In genomic region chr16:88951501-88951900, GRCh38 we compare ENCODE assay signal across 2 cellular contexts.
A peak's percentile ranks its signal among the peaks of the same experiment; 100 is the strongest.
TF ChIP-seq lines count a peak whose summit lies in the region.

No MANE protein-coding gene starts in this region.

TF ChIP-seq in HepG2, 621 proteins besides CTCF, POLR2A, EP300 and RAD21:
- TF ChIP-seq ZNF749 (CRISPR knock-in tag; IDR thresholded peaks at IDR 0.05; ENCODE audit: borderline replicate concordance) (no peak), RARG (CRISPR knock-in tag; IDR thresholded peaks at IDR 0.05; ENCODE audit: low read depth) (no peak), ZBTB10 (CRISPR knock-in tag; IDR thresholded peaks at IDR 0.05; ENCODE audit: borderline replicate concordance) (no peak), NFYC (CRISPR knock-in tag; IDR thresholded peaks at IDR 0.05) (peak; percentile 41; the same call in 1 of the 2 replicates), ZMYM3 (CRISPR knock-in tag; IDR thresholded peaks at IDR 0.05) (no peak), TOE1 (CRISPR knock-in tag; IDR thresholded peaks at IDR 0.05) (no peak), DNMT1 (CRISPR knock-in tag; IDR thresholded peaks at IDR 0.05) (no peak), NFYB (CRISPR knock-in tag; IDR thresholded peaks at IDR 0.05) (peak; percentile 31; the same call in 1 of the 2 replicates), ZNF232 (CRISPR knock-in tag; IDR thresholded peaks at IDR 0.05; ENCODE audit: borderline replicate concordance) (no peak), HNRNPH1 (optimal IDR thresholded peaks at IDR 0.05; ENCODE audit: low read depth, low read length) (no peak), SPEN (CRISPR knock-in tag; IDR thresholded peaks at IDR 0.05; ENCODE audit: low read depth) (no peak), ZNF160 (CRISPR knock-in tag; IDR thresholded peaks at IDR 0.05) (no peak)
- TF ChIP-seq, protein P1, sequence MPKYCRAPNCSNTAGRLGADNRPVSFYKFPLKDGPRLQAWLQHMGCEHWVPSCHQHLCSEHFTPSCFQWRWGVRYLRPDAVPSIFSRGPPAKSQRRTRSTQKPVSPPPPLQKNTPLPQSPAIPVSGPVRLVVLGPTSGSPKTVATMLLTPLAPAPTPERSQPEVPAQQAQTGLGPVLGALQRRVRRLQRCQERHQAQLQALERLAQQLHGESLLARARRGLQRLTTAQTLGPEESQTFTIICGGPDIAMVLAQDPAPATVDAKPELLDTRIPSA (CRISPR knock-in tag; IDR thresholded peaks at IDR 0.05; ENCODE audit: borderline replicate concordance) = no peak
TF ChIP-seq in HepG2: peak in this region for 2.

TF ChIP-seq in IMR-90, 13 proteins besides CTCF, POLR2A, EP300 and RAD21:
- no peak for TF ChIP-seq FOS (IDR thresholded peaks at IDR 0.05; ENCODE audit: low read depth, low read length)
- TF ChIP-seq, protein P2, sequence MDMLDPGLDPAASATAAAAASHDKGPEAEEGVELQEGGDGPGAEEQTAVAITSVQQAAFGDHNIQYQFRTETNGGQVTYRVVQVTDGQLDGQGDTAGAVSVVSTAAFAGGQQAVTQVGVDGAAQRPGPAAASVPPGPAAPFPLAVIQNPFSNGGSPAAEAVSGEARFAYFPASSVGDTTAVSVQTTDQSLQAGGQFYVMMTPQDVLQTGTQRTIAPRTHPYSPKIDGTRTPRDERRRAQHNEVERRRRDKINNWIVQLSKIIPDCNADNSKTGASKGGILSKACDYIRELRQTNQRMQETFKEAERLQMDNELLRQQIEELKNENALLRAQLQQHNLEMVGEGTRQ (IDR thresholded peaks at IDR 0.05; ENCODE audit: low read depth, low read length) = peak; percentile 50; the same call in 1 of the 2 replicates
